ENCODE assay signal across 8 cellular contexts in genomic region chr6:31622678-31623077, GRCh38. TPM values are rescaled to one million over a fixed set of nuclear protein-coding genes. Genes with fewer than 3 reads are reported as not detected.
DNase-seq lines count a peak whose midpoint lies in the region; ATAC-seq, FAIRE-seq and TF ChIP-seq lines count a peak whose summit lies in the region.

No MANE protein-coding gene starts in this region.

- dilution Hi-C loops in keratinocyte (cut with MboI; ENCODE audit: extremely low pct_ligation_motif_present, low sequenced_read_pairs), result no loop called here

- ATAC-seq in left cardiac atrium, result no peak

- no peaks in the 10 kb centered on the region for H3K9me3 Mint-ChIP-seq in activated T-helper 2 cell treated with anti-CD3 and anti-CD28 coated beads, Interferon-gamma antibody, Interleukin-2, Interleukin-4, amounts not matched to agents 10 μg/mL and 5 μg/mL and 100 μg/mL, durations not matched to agents 14 hours and 24 hours and 36 hours

- peaks cover 4% of the 10 kb centered on the region for H3K4me1 ChIP-seq in cardiac muscle cell (ENCODE audit: low read depth)
- H3K4me1 ChIP-seq in right atrium auricular region, result peaks cover 0 to 18% of the 10 kb centered on the region in 2 donors
- peaks cover 14% of the 10 kb centered on the region for H3K4me1 ChIP-seq in keratinocyte (ENCODE audit: control insufficient read depth, extremely low read depth, insufficient read depth, low read length)

- no peak overlapping the region for H3K27ac ChIP-seq in cardiac muscle cell
- H3K27ac ChIP-seq in right atrium auricular region, result no peak overlapping the region
- peak overlapping the region; percentile 81 for H3K27ac ChIP-seq in keratinocyte (ENCODE audit: control insufficient read depth, insufficient read depth, low read length)

- peak overlapping the region; percentile 94 for H3K4me3 Mint-ChIP-seq in activated T-helper 2 cell treated with anti-CD3 and anti-CD28 coated beads, Interferon-gamma antibody, Interleukin-2, Interleukin-4, amounts not matched to agents 10 μg/mL and 5 μg/mL and 100 μg/mL, durations not matched to agents 14 hours and 24 hours and 36 hours (ENCODE audit: low read depth)

- peaks cover 66% of the 10 kb centered on the region for H3K36me3 Mint-ChIP-seq in activated T-helper 2 cell treated with anti-CD3 and anti-CD28 coated beads, Interferon-gamma antibody, Interleukin-2, Interleukin-4, amounts not matched to agents 10 μg/mL and 5 μg/mL and 100 μg/mL, durations not matched to agents 14 hours and 24 hours and 36 hours (ENCODE audit: low read depth)

- H3K36me3 ChIP-seq in cardiac muscle cell, result peaks cover 47% of the 10 kb centered on the region
- peaks cover 45% of the 10 kb centered on the region for H3K36me3 ChIP-seq in right atrium auricular region
- H3K36me3 ChIP-seq in keratinocyte (ENCODE audit: control insufficient read depth in 2 of 2, extremely low read depth in 1 of 2, insufficient read depth in 2 of 2, low read length in 2 of 2), result peaks cover 38 to 53% of the 10 kb centered on the region in 2 experiments

- H3K79me2 ChIP-seq in keratinocyte (ENCODE audit: control insufficient read depth, insufficient read depth, low read length), result peaks cover 66% of the 10 kb centered on the region

- H3K27ac Mint-ChIP-seq in activated T-helper 2 cell treated with anti-CD3 and anti-CD28 coated beads, Interferon-gamma antibody, Interleukin-2, Interleukin-4, amounts not matched to agents 10 μg/mL and 5 μg/mL and 100 μg/mL, durations not matched to agents 14 hours and 24 hours and 36 hours, result peak overlapping the region; percentile 93

- no peaks in the 10 kb centered on the region for H3K27me3 ChIP-seq in cardiac muscle cell
- H3K27me3 ChIP-seq in right atrium auricular region, result no peaks in the 10 kb centered on the region
- H3K27me3 ChIP-seq in keratinocyte (ENCODE audit: control insufficient read depth, extremely low read depth, insufficient read depth, low read length), result no peaks in the 10 kb centered on the region

- H3K4me1 Mint-ChIP-seq in activated T-helper 2 cell treated with anti-CD3 and anti-CD28 coated beads, Interferon-gamma antibody, Interleukin-2, Interleukin-4, amounts not matched to agents 10 μg/mL and 5 μg/mL and 100 μg/mL, durations not matched to agents 14 hours and 24 hours and 36 hours (ENCODE audit: low read depth), result peaks cover 26% of the 10 kb centered on the region

- intact Hi-C loops in activated T-helper 2 cell treated with anti-CD3 and anti-CD28 coated beads, Interferon-gamma antibody, Interleukin-2, Interleukin-4, amounts not matched to agents 10 μg/mL and 5 μg/mL and 100 μg/mL, durations not matched to agents 14 hours and 24 hours and 36 hours (cut with micrococcal nuclease), result no loop called here
- intact Hi-C loops in left cardiac atrium (cut with DNase I), result no loop called here

- TF ChIP-seq CTCF in cardiac muscle cell (IDR thresholded peaks at IDR 0.05; ENCODE audit: low read depth, low read length), result no peak
- TF ChIP-seq CTCF in right atrium auricular region (IDR thresholded peaks at IDR 0.05), result no peak
- no peak for TF ChIP-seq CTCF in keratinocyte (optimal IDR thresholded peaks at IDR 0.05 in 1 of 3, IDR thresholded peaks at IDR 0.05 in 1 of 3, conservative IDR thresholded peaks at IDR 0.05 in 1 of 3; ENCODE audit: extremely low read depth in 1 of 3, insufficient read depth in 2 of 3, low read length in 3 of 3)
- TF ChIP-seq CTCF in GM10266 (IDR thresholded peaks at IDR 0.05; ENCODE audit: control insufficient read depth, insufficient read depth, low read depth, missing control alignments), result no peak

- no peak for FAIRE-seq in keratinocyte (lab: Jason Lieb, UNC)

- peaks cover 26% of the 10 kb centered on the region for H4K20me1 ChIP-seq in keratinocyte (ENCODE audit: control insufficient read depth, extremely low read depth, insufficient read depth, low read length)

- no peaks in the 10 kb centered on the region for H3K27me3 Mint-ChIP-seq in activated T-helper 2 cell treated with anti-CD3 and anti-CD28 coated beads, Interferon-gamma antibody, Interleukin-2, Interleukin-4, amounts not matched to agents 10 μg/mL and 5 μg/mL and 100 μg/mL, durations not matched to agents 14 hours and 24 hours and 36 hours (ENCODE audit: low read depth)

- peak overlapping the region; percentile 94 for H3K9ac ChIP-seq in keratinocyte (ENCODE audit: control insufficient read depth, extremely low read depth, insufficient read depth, low read length)

- H3K9me1 ChIP-seq in keratinocyte (ENCODE audit: control insufficient read depth, extremely low read depth, insufficient read depth, low read length), result peaks cover 2% of the 10 kb centered on the region

- no peak overlapping the region for H2AFZ ChIP-seq in keratinocyte (ENCODE audit: control insufficient read depth, low read length)

- DNase-seq in cardiac muscle cell (ENCODE audit: low read depth in 1 of 2, low spot score in 1 of 2) (no peak), right atrium auricular region (ENCODE audit: low spot score) (no peak), keratinocyte (ENCODE audit: low read depth, low spot score) (no peak), ureter (ENCODE audit: low spot score) (peak; percentile 77), GM10266 (ENCODE audit: extremely low spot score) (no peak), left cardiac atrium (no peak)
- no peak for DNase-seq in activated T-helper 2 cell treated with anti-CD3 and anti-CD28 coated beads, Interferon-gamma antibody, Interleukin-2, Interleukin-4, amounts not matched to agents 10 μg/mL and 5 μg/mL and 100 μg/mL, durations not matched to agents 14 hours and 24 hours and 36 hours (ENCODE audit: low spot score)
- DNase-seq in stimulated activated CD4-positive, alpha-beta T cell treated with anti-CD3 and anti-CD28 coated beads, Interleukin-1b, Interleukin-23, amount 100 ng/mL, for 48 hours, result no peak

- H3K9me3 ChIP-seq in cardiac muscle cell (ENCODE audit: low read depth) (no peaks in the 10 kb centered on the region), right atrium auricular region (no peaks in the 10 kb centered on the region), keratinocyte (ENCODE audit: control insufficient read depth, low read depth, low read length) (no peaks in the 10 kb centered on the region)

- H3K4me3 ChIP-seq in cardiac muscle cell (peak overlapping the region; percentile 76), right atrium auricular region (no peak overlapping the region), keratinocyte (ENCODE audit: control insufficient read depth in 2 of 3, extremely low read depth in 1 of 3, insufficient read depth in 2 of 3, low read depth in 1 of 3, low read length in 3 of 3) (peak overlapping the region; percentile 84 to 99 (median 88))

- H3K4me2 ChIP-seq in keratinocyte (ENCODE audit: control insufficient read depth, extremely low read depth, insufficient read depth, low read depth, low read length), result peak overlapping the region; percentile 99

RNA-seq across cellular contexts. Expression of gene PRRC2A, which starts 2.2 kb away (rescaled TPM):
- 144 and 208 TPM in 2 replicates for total RNA-seq in cardiac muscle cell
- polyA plus RNA-seq in cardiac muscle cell, result 70.2 and 103 TPM in 2 replicates
- 10 to 100 TPM; 61.0 to 96.7 TPM for total RNA-seq in right atrium auricular region
- 298 and 304 TPM in 2 replicates for total RNA-seq in activated T-helper 2 cell treated with anti-CD3 and anti-CD28 coated beads, Interferon-gamma antibody, Interleukin-2, Interleukin-4, amounts not matched to agents 10 μg/mL and 5 μg/mL and 100 μg/mL, durations not matched to agents 14 hours and 24 hours and 36 hours
- 20.5 to 58.0 TPM (median 22.7 TPM) in 3 replicates for polyA plus RNA-seq in keratinocyte
- 44.2 TPM for polyA plus RNA-seq in keratinocyte (2011; ENCODE audit: low read depth)
- 25.7 and 48.2 TPM in 2 replicates for polyA plus RNA-seq in keratinocyte (2011; cell fraction: cytosol; rRNA removed)
- 110 and 159 TPM in 2 replicates for polyA plus RNA-seq in keratinocyte (2011; cell fraction: nucleus; rRNA removed)
- 73.2 and 119 TPM in 2 replicates for polyA plus RNA-seq in keratinocyte (2012; ENCODE audit: low replicate concordance)
- polyA minus RNA-seq in keratinocyte, result 26.0 to 217 TPM (median 32.8 TPM) in 3 replicates
- polyA minus RNA-seq in keratinocyte (2011; cell fraction: cytosol; rRNA and poly(A)+ RNA removed), result 63.5 TPM
- 63.9 and 74.2 TPM in 2 replicates for polyA minus RNA-seq in keratinocyte (2011; cell fraction: nucleus; rRNA and poly(A)+ RNA removed)
- total RNA-seq in ureter, result 186 TPM
- total RNA-seq in left cardiac atrium, result 100 to 1,000 TPM in 1 of 2 donors, 10 to 100 TPM in 1; 85.0 to 108 TPM

RNA-seq across cellular contexts. Expression of gene AIF1, which starts 7.6 kb away (rescaled TPM):
- total RNA-seq in cardiac muscle cell (1.2 TPM in 1 of 2 replicates, not detected in the other), right atrium auricular region (10 to 100 TPM in 1 of 2 donors, 1 to 10 TPM in 1; 8.3 to 27.3 TPM), ureter (6.7 TPM), left cardiac atrium (10 to 100 TPM; 17.0 to 37.4 TPM)
- polyA plus RNA-seq in cardiac muscle cell (1.4 and 1.6 TPM in 2 replicates), keratinocyte (not detected in 3 replicates)
- 71.8 and 78.2 TPM in 2 replicates for total RNA-seq in activated T-helper 2 cell treated with anti-CD3 and anti-CD28 coated beads, Interferon-gamma antibody, Interleukin-2, Interleukin-4, amounts not matched to agents 10 μg/mL and 5 μg/mL and 100 μg/mL, durations not matched to agents 14 hours and 24 hours and 36 hours
- not detected for polyA plus RNA-seq in keratinocyte (2011; ENCODE audit: low read depth)
- polyA plus RNA-seq in keratinocyte (2011; cell fraction: cytosol; rRNA removed), result not detected in 2 replicates
- polyA plus RNA-seq in keratinocyte (2011; cell fraction: nucleus; rRNA removed), result not detected in 2 replicates
- not detected in 2 replicates for polyA plus RNA-seq in keratinocyte (2012; ENCODE audit: low replicate concordance)
- polyA minus RNA-seq in keratinocyte, result not detected in 3 replicates
- not detected for polyA minus RNA-seq in keratinocyte (2011; cell fraction: cytosol; rRNA and poly(A)+ RNA removed)
- polyA minus RNA-seq in keratinocyte (2011; cell fraction: nucleus; rRNA and poly(A)+ RNA removed), result not detected in 2 replicates

RNA-seq across cellular contexts. Expression of gene BAG6, which starts 29.8 kb away (rescaled TPM):
- total RNA-seq in cardiac muscle cell, result 494 and 510 TPM in 2 replicates
- 115 TPM in 2 replicates for polyA plus RNA-seq in cardiac muscle cell
- 100 to 1,000 TPM; 209 to 306 TPM for total RNA-seq in right atrium auricular region
- total RNA-seq in activated T-helper 2 cell treated with anti-CD3 and anti-CD28 coated beads, Interferon-gamma antibody, Interleukin-2, Interleukin-4, amounts not matched to agents 10 μg/mL and 5 μg/mL and 100 μg/mL, durations not matched to agents 14 hours and 24 hours and 36 hours, result 330 and 335 TPM in 2 replicates
- 49.9 to 120 TPM (median 60.6 TPM) in 3 replicates for polyA plus RNA-seq in keratinocyte
- 66.4 TPM for polyA plus RNA-seq in keratinocyte (2011; ENCODE audit: low read depth)
- polyA plus RNA-seq in keratinocyte (2011; cell fraction: cytosol; rRNA removed), result 65.5 and 107 TPM in 2 replicates
- 110 and 140 TPM in 2 replicates for polyA plus RNA-seq in keratinocyte (2011; cell fraction: nucleus; rRNA removed)
- polyA plus RNA-seq in keratinocyte (2012; ENCODE audit: low replicate concordance), result 154 and 169 TPM in 2 replicates
- polyA minus RNA-seq in keratinocyte, result 79.0 to 180 TPM (median 90.3 TPM) in 3 replicates
- 136 TPM for polyA minus RNA-seq in keratinocyte (2011; cell fraction: cytosol; rRNA and poly(A)+ RNA removed)
- 63.8 and 73.6 TPM in 2 replicates for polyA minus RNA-seq in keratinocyte (2011; cell fraction: nucleus; rRNA and poly(A)+ RNA removed)
- total RNA-seq in ureter, result 234 TPM
- total RNA-seq in left cardiac atrium, result 100 to 1,000 TPM; 206 to 294 TPM

RNA-seq across cellular contexts. Expression of gene NCR3, which starts 29.9 kb away (rescaled TPM):
- not detected in 2 replicates for total RNA-seq in cardiac muscle cell
- polyA plus RNA-seq in cardiac muscle cell, result not detected in 2 replicates
- not detected for total RNA-seq in right atrium auricular region
- total RNA-seq in activated T-helper 2 cell treated with anti-CD3 and anti-CD28 coated beads, Interferon-gamma antibody, Interleukin-2, Interleukin-4, amounts not matched to agents 10 μg/mL and 5 μg/mL and 100 μg/mL, durations not matched to agents 14 hours and 24 hours and 36 hours, result 8.0 and 9.3 TPM in 2 replicates
- polyA plus RNA-seq in keratinocyte, result not detected in 3 replicates
- polyA plus RNA-seq in keratinocyte (2011; ENCODE audit: low read depth), result not detected
- not detected in 2 replicates for polyA plus RNA-seq in keratinocyte (2011; cell fraction: cytosol; rRNA removed)
- polyA plus RNA-seq in keratinocyte (2011; cell fraction: nucleus; rRNA removed), result not detected in 2 replicates
- polyA plus RNA-seq in keratinocyte (2012; ENCODE audit: low replicate concordance), result not detected in 2 replicates
- not detected in 3 replicates for polyA minus RNA-seq in keratinocyte
- not detected for polyA minus RNA-seq in keratinocyte (2011; cell fraction: cytosol; rRNA and poly(A)+ RNA removed)
- polyA minus RNA-seq in keratinocyte (2011; cell fraction: nucleus; rRNA and poly(A)+ RNA removed), result not detected in 2 replicates
- not detected for total RNA-seq in ureter
- under 1 TPM in 1 of 2 donors, not detected in 1; 0.47 TPM for total RNA-seq in left cardiac atrium

RNA-seq across cellular contexts. Expression of gene APOM, which starts 33.0 kb away (rescaled TPM):
- 2.3 and 2.5 TPM in 2 replicates for total RNA-seq in cardiac muscle cell
- polyA plus RNA-seq in cardiac muscle cell, result 2.5 and 3.5 TPM in 2 replicates
- 1 to 10 TPM; 1.0 to 1.2 TPM for total RNA-seq in right atrium auricular region
- total RNA-seq in activated T-helper 2 cell treated with anti-CD3 and anti-CD28 coated beads, Interferon-gamma antibody, Interleukin-2, Interleukin-4, amounts not matched to agents 10 μg/mL and 5 μg/mL and 100 μg/mL, durations not matched to agents 14 hours and 24 hours and 36 hours, result 2.3 and 2.4 TPM in 2 replicates
- 1.4 to 2.6 TPM (median 2.3 TPM) in 3 replicates for polyA plus RNA-seq in keratinocyte
- polyA plus RNA-seq in keratinocyte (2011; ENCODE audit: low read depth), result not detected
- polyA plus RNA-seq in keratinocyte (2011; cell fraction: cytosol; rRNA removed), result 1.6 and 1.8 TPM in 2 replicates
- 1.3 and 2.0 TPM in 2 replicates for polyA plus RNA-seq in keratinocyte (2011; cell fraction: nucleus; rRNA removed)
- 1.6 and 1.8 TPM in 2 replicates for polyA plus RNA-seq in keratinocyte (2012; ENCODE audit: low replicate concordance)
- 0.69 to 0.86 TPM in 2 of 3 replicates, not detected in the other for polyA minus RNA-seq in keratinocyte
- not detected for polyA minus RNA-seq in keratinocyte (2011; cell fraction: cytosol; rRNA and poly(A)+ RNA removed)
- polyA minus RNA-seq in keratinocyte (2011; cell fraction: nucleus; rRNA and poly(A)+ RNA removed), result 0.53 TPM in 1 of 2 replicates, not detected in the other
- 2.4 TPM for total RNA-seq in ureter
- total RNA-seq in left cardiac atrium, result 1 to 10 TPM; 1.4 to 1.7 TPM

Comparison
In these comparisons a context has a peak if more than half of its experiments do, and no peak if none do; other contexts are left out.
1. H3K4me3 ChIP-seq: peak in cardiac muscle cell (single experiment) and keratinocyte (3 of 3); none in right atrium auricular region (0 of 2).